ENCODE assay signal across 23 cellular contexts in genomic region chr2:111126581-111126980, GRCh38.
"Had no signal": no experiment of that assay in that cellular context is flagged by ENCODE, and none has a peak within 500 bp of the region (broad histone marks: within the 10 kb centered on the region; RNA-seq: fewer than 3 reads in every experiment).

No MANE protein-coding gene starts in this region.

- H3K27ac Mint-ChIP-seq: activated B cell treated with CpG ODN at 0.5 μM for 24 hours; activated CD4-positive, alpha-beta memory T cell treated with anti-CD3 and anti-CD28 coated beads for 36 hours; activated CD4-positive, alpha-beta T cell treated with anti-CD3 and anti-CD28 coated beads for 36 hours; activated naive CD4-positive, alpha-beta T cell treated with anti-CD3 and anti-CD28 coated beads, Interleukin-2, amount 10 ng/mL, durations not matched to agents 7 days and 5 days; dendritic cell treated with granulocyte-macrophage colony-stimulating factor and Interleukin-4, amounts not matched to agents 40 ng/mL and 50 ng/mL, for 4 days; naive thymus-derived CD4-positive, alpha-beta T cell; T-helper 17 cell had no signal

- H3K27ac ChIP-seq: body of pancreas, left ventricle myocardium inferior, neutrophil, ovary, transverse colon, uterus had no signal

- DNase-seq: activated B cell treated with CpG ODN at 0.5 μM for 24 hours; activated CD4-positive, alpha-beta memory T cell treated with anti-CD3 and anti-CD28 coated beads for 36 hours; activated CD4-positive, alpha-beta T cell treated with anti-CD3 and anti-CD28 coated beads for 36 hours; activated effector memory CD4-positive, alpha-beta T cell treated with anti-CD3 and anti-CD28 coated beads, Interleukin-2, amount 50 U/mL, for 16 hours; activated naive CD4-positive, alpha-beta T cell treated with anti-CD3 and anti-CD28 coated beads, Interleukin-2, amount 10 ng/mL, durations not matched to agents 7 days and 5 days; activated T-cell treated with anti-CD3 and anti-CD28 coated beads, Interleukin-2, amount 50 U/mL, for 48 hours; anterior cingulate cortex; body of pancreas; caudate nucleus; effector CD4-positive, alpha-beta T cell; erythroblast; foreskin fibroblast; kidney glomerular epithelial cell; left ventricle myocardium inferior; naive thymus-derived CD4-positive, alpha-beta T cell; ovary; right cardiac atrium; stimulated activated CD4-positive, alpha-beta T cell treated with anti-CD3 and anti-CD28 coated beads, Interleukin-4, amount 100 ng/mL, for 4 hours; T-helper 17 cell; transverse colon; uterus had no signal

- H3K4me3 ChIP-seq: body of pancreas, left ventricle myocardium inferior, ovary, transverse colon, uterus had no signal

- ATAC-seq: activated CD4-positive, alpha-beta T cell treated with anti-CD3 and anti-CD28 coated beads for 36 hours; body of pancreas; naive thymus-derived CD4-positive, alpha-beta T cell; right cardiac atrium; T-helper 17 cell had no signal

- H3K27me3 ChIP-seq: body of pancreas, ovary, transverse colon, uterus had no signal

- H3K27me3 Mint-ChIP-seq: activated B cell treated with CpG ODN at 0.5 μM for 24 hours; dendritic cell treated with granulocyte-macrophage colony-stimulating factor and Interleukin-4, amounts not matched to agents 40 ng/mL and 50 ng/mL, for 4 days; T-helper 17 cell had no signal

- H3K4me3 Mint-ChIP-seq: activated CD4-positive, alpha-beta memory T cell treated with anti-CD3 and anti-CD28 coated beads for 36 hours; activated CD4-positive, alpha-beta T cell treated with anti-CD3 and anti-CD28 coated beads for 36 hours; activated naive CD4-positive, alpha-beta T cell treated with anti-CD3 and anti-CD28 coated beads, Interleukin-2, amount 10 ng/mL, durations not matched to agents 7 days and 5 days; dendritic cell treated with granulocyte-macrophage colony-stimulating factor and Interleukin-4, amounts not matched to agents 40 ng/mL and 50 ng/mL, for 4 days; T-helper 17 cell had no signal

- H3K36me3 ChIP-seq: ovary, uterus had no signal

- H3K9me3 Mint-ChIP-seq: activated B cell treated with CpG ODN at 0.5 μM for 24 hours; activated CD4-positive, alpha-beta memory T cell treated with anti-CD3 and anti-CD28 coated beads for 36 hours; activated naive CD4-positive, alpha-beta T cell treated with anti-CD3 and anti-CD28 coated beads, Interleukin-2, amount 10 ng/mL, durations not matched to agents 7 days and 5 days; dendritic cell treated with granulocyte-macrophage colony-stimulating factor and Interleukin-4, amounts not matched to agents 40 ng/mL and 50 ng/mL, for 4 days; naive thymus-derived CD4-positive, alpha-beta T cell had no signal

- H3K4me1 ChIP-seq: uterus had no signal

- H3K9me3 ChIP-seq: body of pancreas, left ventricle myocardium inferior, neutrophil, ovary, transverse colon, uterus had no signal
